28 cellular contexts compared by ENCODE assay signal in genomic region chr22:35576671-35577070, GRCh38. TPM values are rescaled to one million over a fixed set of nuclear protein-coding genes. Genes with fewer than 3 reads are reported as not detected.
"Had no signal": no experiment of that assay in that cellular context is flagged by ENCODE, and none has a peak within 500 bp of the region (broad histone marks: within the 10 kb centered on the region; RNA-seq: fewer than 3 reads in every experiment).

No MANE protein-coding gene starts in this region.

- H3K4me1 Mint-ChIP-seq: endodermal cell, mesothelial cell of epicardium had no signal

- ATAC-seq: effector memory CD8-positive, alpha-beta T cell; esophagus mucosa; gastrocnemius medialis; heart right ventricle; left cardiac atrium; left lung; left ventricle myocardium superior; lower lobe of right lung; mucosa of descending colon had no signal

- DNase-seq: colonic mucosa; cortex of kidney; effector CD8-positive, alpha-beta T cell; effector memory CD8-positive, alpha-beta T cell; endodermal cell; erythroblast; esophagus squamous epithelium; foreskin fibroblast; foreskin melanocyte; gastrocnemius medialis; glutamatergic neuron; head of caudate nucleus; heart right ventricle; hippocampal formation; left cardiac atrium; left ventricle myocardium superior; lower lobe of right lung; mesenchymal stem cell; mucosa of descending colon had no signal

- H3K36me3 ChIP-seq: colonic mucosa, esophagus squamous epithelium, gastrocnemius medialis, heart right ventricle, left lung, lower lobe of right lung had no signal

- H3K36me3 Mint-ChIP-seq: mesothelial cell of epicardium had no signal

- H3K9me3 Mint-ChIP-seq: dendritic cell treated with granulocyte-macrophage colony-stimulating factor and Interleukin-4, amounts not matched to agents 40 ng/mL and 50 ng/mL, for 4 days; effector memory CD8-positive, alpha-beta T cell; endodermal cell; mesothelial cell of epicardium had no signal

- H3K9me3 ChIP-seq: colonic mucosa, esophagus squamous epithelium, gastrocnemius medialis, heart right ventricle, left lung, lower lobe of right lung, mucosa of descending colon had no signal

- H3K27ac ChIP-seq: colonic mucosa, epithelial cell of prostate, esophagus squamous epithelium, heart right ventricle, left lung, lower lobe of right lung had no signal

- H3K4me3 ChIP-seq: colonic mucosa, esophagus squamous epithelium, gastrocnemius medialis, heart right ventricle, left lung, lower lobe of right lung, mucosa of descending colon had no signal

- H3K27me3 ChIP-seq: colonic mucosa, gastrocnemius medialis, heart right ventricle, left lung had no signal

- H3K4me3 Mint-ChIP-seq: dendritic cell treated with granulocyte-macrophage colony-stimulating factor and Interleukin-4, amounts not matched to agents 40 ng/mL and 50 ng/mL, for 4 days; effector memory CD8-positive, alpha-beta T cell; endodermal cell; mesothelial cell of epicardium had no signal

- H3K27ac Mint-ChIP-seq: dendritic cell treated with granulocyte-macrophage colony-stimulating factor and Interleukin-4, amounts not matched to agents 40 ng/mL and 50 ng/mL, for 4 days; effector memory CD8-positive, alpha-beta T cell; endodermal cell; mesothelial cell of epicardium had no signal

- H3K4me1 ChIP-seq: colonic mucosa, esophagus squamous epithelium, gastrocnemius medialis, left lung, lower lobe of right lung had no signal

RNA-seq across cellular contexts. Expression of gene RASD2, which starts 36.0 kb away (rescaled TPM):
- total RNA-seq: dermis microvascular lymphatic vessel endothelial cell, lung microvascular endothelial cell, mesothelial cell of epicardium had no signal

RNA-seq across cellular contexts. Expression of gene MB, which starts 40.5 kb away (rescaled TPM):
- total RNA-seq: dermis microvascular lymphatic vessel endothelial cell, glomerular endothelial cell, kidney epithelial cell, lung microvascular endothelial cell, mesothelial cell of epicardium had no signal
